In the genomic region with DNA sequence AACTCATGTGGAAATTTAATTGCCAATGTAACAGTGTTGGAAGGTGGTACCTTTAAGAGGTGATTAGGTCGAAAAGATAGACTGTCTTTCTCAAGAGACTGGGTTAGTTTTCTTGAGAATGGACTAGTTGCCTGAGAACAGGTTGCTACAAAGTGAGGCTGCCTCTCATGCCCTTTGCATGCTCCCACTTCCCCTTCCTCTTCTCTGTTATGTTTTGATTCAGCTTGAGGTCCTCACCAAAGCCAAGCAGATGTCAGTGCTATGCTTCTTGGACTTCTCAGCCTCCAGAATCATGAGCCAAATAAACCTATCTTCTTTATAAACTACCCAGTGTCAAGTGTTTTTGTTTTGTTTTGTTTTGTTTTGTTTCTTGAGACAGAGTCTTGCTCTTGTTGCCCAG, we compare ENCODE assay signal across 19 cellular contexts.
DNase-seq lines count a peak whose midpoint lies in the region; ATAC-seq lines count a peak whose summit lies in the region.
"Had no signal": no experiment of that assay in that cellular context is flagged by ENCODE, and none has a peak within 500 bp of the region (broad histone marks: within the 10 kb centered on the region; RNA-seq: fewer than 3 reads in every experiment).

No MANE protein-coding gene starts in this region.

- H3K4me1 Mint-ChIP-seq in naive B cell: peaks cover 14 to 21% (median 19%) of the 10 kb centered on the region in 3 donors

- peak; percentile 75 for ATAC-seq in GM21529 (IDR thresholded peaks at IDR 0.05; ENCODE audit: unreplicated experiment)
- peak; percentile 63 to 66 for ATAC-seq in naive B cell (ENCODE audit: low read depth in 2 of 2)

- intact Hi-C loops in posterior vena cava (cut with DNase I): no loop called here

- peaks cover 25 to 37% (median 35%) of the 10 kb centered on the region in 3 donors for H3K27me3 Mint-ChIP-seq in naive B cell
- H3K27me3 Mint-ChIP-seq: activated T-cell treated with anti-CD3 and anti-CD28 coated beads, Interleukin-2, amount 50 U/mL, for 24 hours; stimulated activated naive CD8-positive, alpha-beta T cell treated with anti-CD3 and anti-CD28 coated beads, Interleukin-15, Interleukin-2, amounts not matched to agents 100 ng/mL and 50 ng/mL, for 24 hours had no signal

- H3K4me3 Mint-ChIP-seq in naive B cell: no peak overlapping the region
- H3K4me3 Mint-ChIP-seq: activated T-cell treated with anti-CD3 and anti-CD28 coated beads, Interleukin-2, amount 50 U/mL, for 24 hours; CD14-positive monocyte; stimulated activated naive CD8-positive, alpha-beta T cell treated with anti-CD3 and anti-CD28 coated beads, Interleukin-15, Interleukin-2, amounts not matched to agents 100 ng/mL and 50 ng/mL, for 24 hours had no signal

- DNase-seq in NOMO-1 (lab: John Stamatoyannopoulos, UW; ENCODE audit: unreplicated experiment in 2 of 2) (peak; percentile 14 to 31), NOMO-1 treated with dmso at 0.1 percent for 144 hours (lab: John Stamatoyannopoulos, UW; ENCODE audit: unreplicated experiment) (no peak), NOMO-1 treated with DMSO at 0.1 percent for 48 hours (lab: John Stamatoyannopoulos, UW; ENCODE audit: unreplicated experiment) (peak; percentile 57), naive B cell (no peak), posterior vena cava (ENCODE audit: low spot score) (no peak), NCI-H1048 (lab: John Stamatoyannopoulos, UW) (no peak)
- DNase-seq in stimulated activated CD4-positive, alpha-beta T cell treated with anti-CD3 and anti-CD28 coated beads, Interleukin-4, amount 100 ng/mL, for 4 hours: no peak
- DNase-seq: activated CD4-positive, alpha-beta T cell treated with anti-CD3 and anti-CD28 coated beads for 4 hours; activated T-cell treated with anti-CD3 and anti-CD28 coated beads, Interleukin-2, amount 50 U/mL, for 24 hours; DMS79; effector CD8-positive, alpha-beta T cell; HCEC 1CT; SJCRH30; spleen; T1000; upper lobe of left lung had no signal

- H3K36me3 Mint-ChIP-seq in naive B cell: peaks cover 11 to 16% of the 10 kb centered on the region in 2 donors
- H3K36me3 Mint-ChIP-seq: CD14-positive monocyte had no signal

- H3K9me3 Mint-ChIP-seq in naive B cell: peaks cover 11 to 36% (median 23%) of the 10 kb centered on the region in 7 donors

- no peak overlapping the region for H3K27ac Mint-ChIP-seq in naive B cell
- H3K27ac Mint-ChIP-seq: activated T-cell treated with anti-CD3 and anti-CD28 coated beads, Interleukin-2, amount 50 U/mL, for 24 hours; stimulated activated naive CD8-positive, alpha-beta T cell treated with anti-CD3 and anti-CD28 coated beads, Interleukin-15, Interleukin-2, amounts not matched to agents 100 ng/mL and 50 ng/mL, for 24 hours had no signal

Comparison
In these comparisons a context has a peak if more than half of its experiments do, and no peak if none do; other contexts are left out.
1. DNase-seq: peak in NOMO-1 (2 of 2) and NOMO-1 treated with DMSO at 0.1 percent for 48 hours (single experiment); none in NOMO-1 treated with dmso at 0.1 percent for 144 hours (single experiment), naive B cell (single experiment), stimulated activated CD4-positive, alpha-beta T cell treated with anti-CD3 and anti-CD28 coated beads, Interleukin-4, amount 100 ng/mL, for 4 hours (0 of 2), posterior vena cava (single experiment) and NCI-H1048 (single experiment).